1 cellular context compared by ENCODE assay signal in genomic region chr11:128497057-128497957, GRCh38.
TF ChIP-seq lines count a peak whose summit lies in the region.

No MANE protein-coding gene starts in this region.

TF ChIP-seq in GM12878, 131 proteins besides CTCF, POLR2A, EP300 and RAD21 (continued from another document):
- TF ChIP-seq, protein P1, sequence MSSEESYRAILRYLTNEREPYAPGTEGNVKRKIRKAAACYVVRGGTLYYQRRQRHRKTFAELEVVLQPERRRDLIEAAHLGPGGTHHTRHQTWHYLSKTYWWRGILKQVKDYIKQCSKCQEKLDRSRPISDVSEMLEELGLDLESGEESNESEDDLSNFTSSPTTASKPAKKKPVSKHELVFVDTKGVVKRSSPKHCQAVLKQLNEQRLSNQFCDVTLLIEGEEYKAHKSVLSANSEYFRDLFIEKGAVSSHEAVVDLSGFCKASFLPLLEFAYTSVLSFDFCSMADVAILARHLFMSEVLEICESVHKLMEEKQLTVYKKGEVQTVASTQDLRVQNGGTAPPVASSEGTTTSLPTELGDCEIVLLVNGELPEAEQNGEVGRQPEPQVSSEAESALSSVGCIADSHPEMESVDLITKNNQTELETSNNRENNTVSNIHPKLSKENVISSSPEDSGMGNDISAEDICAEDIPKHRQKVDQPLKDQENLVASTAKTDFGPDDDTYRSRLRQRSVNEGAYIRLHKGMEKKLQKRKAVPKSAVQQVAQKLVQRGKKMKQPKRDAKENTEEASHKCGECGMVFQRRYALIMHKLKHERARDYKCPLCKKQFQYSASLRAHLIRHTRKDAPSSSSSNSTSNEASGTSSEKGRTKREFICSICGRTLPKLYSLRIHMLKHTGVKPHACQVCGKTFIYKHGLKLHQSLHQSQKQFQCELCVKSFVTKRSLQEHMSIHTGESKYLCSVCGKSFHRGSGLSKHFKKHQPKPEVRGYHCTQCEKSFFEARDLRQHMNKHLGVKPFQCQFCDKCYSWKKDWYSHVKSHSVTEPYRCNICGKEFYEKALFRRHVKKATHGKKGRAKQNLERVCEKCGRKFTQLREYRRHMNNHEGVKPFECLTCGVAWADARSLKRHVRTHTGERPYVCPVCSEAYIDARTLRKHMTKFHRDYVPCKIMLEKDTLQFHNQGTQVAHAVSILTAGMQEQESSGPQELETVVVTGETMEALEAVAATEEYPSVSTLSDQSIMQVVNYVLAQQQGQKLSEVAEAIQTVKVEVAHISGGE (CRISPR knock-in tag; IDR thresholded peaks at IDR 0.05): no peak
- TF ChIP-seq POLR2AphosphoS2 (IDR thresholded peaks at IDR 0.05; ENCODE audit: low read depth, low read length) (0 out of 2 replicates have a peak, but pooled peaks have one; percentile 16), JUNB (IDR thresholded peaks at IDR 0.05) (peak; percentile 44; the same call in 1 of the 2 replicates), PAX8 (IDR thresholded peaks at IDR 0.05) (no peak), GATAD2B (conservative IDR thresholded peaks at IDR 0.05; ENCODE audit: low read depth) (peak; percentile 45; the same call in 1 of the 2 replicates), ETV6 (conservative IDR thresholded peaks at IDR 0.05 in 1 of 2, IDR thresholded peaks at IDR 0.05 in 1 of 2; ENCODE audit: borderline replicate concordance in 1 of 2, low read depth in 1 of 2) (0 out of 4 replicates have a peak, but pooled peaks of 1 of the 2 experiments have one; percentile 19), DPF2 (IDR thresholded peaks at IDR 0.05) (peak; percentile 53; the same call in 1 of the 2 replicates), BCL3 (IDR thresholded peaks at IDR 0.05; ENCODE audit: borderline replicate concordance, insufficient read depth, low read depth, low read length, poor library complexity, severe bottlenecking) (peak; percentile 75), RUNX3 (IDR thresholded peaks at IDR 0.05; ENCODE audit: low read length) (peak; percentile 78), IRF4 (IDR thresholded peaks at IDR 0.05; ENCODE audit: low read depth, low read length) (peak; percentile 42; the same call in 1 of the 2 replicates)
- TF ChIP-seq, protein P2, sequence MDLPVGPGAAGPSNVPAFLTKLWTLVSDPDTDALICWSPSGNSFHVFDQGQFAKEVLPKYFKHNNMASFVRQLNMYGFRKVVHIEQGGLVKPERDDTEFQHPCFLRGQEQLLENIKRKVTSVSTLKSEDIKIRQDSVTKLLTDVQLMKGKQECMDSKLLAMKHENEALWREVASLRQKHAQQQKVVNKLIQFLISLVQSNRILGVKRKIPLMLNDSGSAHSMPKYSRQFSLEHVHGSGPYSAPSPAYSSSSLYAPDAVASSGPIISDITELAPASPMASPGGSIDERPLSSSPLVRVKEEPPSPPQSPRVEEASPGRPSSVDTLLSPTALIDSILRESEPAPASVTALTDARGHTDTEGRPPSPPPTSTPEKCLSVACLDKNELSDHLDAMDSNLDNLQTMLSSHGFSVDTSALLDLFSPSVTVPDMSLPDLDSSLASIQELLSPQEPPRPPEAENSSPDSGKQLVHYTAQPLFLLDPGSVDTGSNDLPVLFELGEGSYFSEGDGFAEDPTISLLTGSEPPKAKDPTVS (IDR thresholded peaks at IDR 0.05; ENCODE audit: low read depth, low read length): no peak
